Comparison of ENCODE assay signal across 8 cellular contexts in the genomic region with DNA sequence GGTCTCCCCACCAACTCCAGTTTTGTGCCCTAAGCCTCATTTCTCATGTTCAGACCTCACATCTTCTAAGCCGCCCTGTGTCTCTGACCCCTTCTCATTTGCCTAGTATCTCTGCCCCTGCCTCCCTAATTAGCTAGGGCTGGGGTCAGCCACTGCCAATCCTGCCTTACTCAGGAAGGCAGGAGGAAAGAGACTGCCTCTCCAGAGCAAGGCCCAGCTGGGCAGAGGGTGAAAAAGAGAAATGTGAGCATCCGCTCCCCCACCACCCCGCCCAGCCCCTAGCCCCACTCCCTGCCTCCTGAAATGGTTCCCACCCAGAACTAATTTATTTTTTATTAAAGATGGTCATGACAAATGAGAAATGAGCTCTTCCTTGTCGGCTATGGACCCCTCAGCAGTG. TPM values are rescaled to one million over a fixed set of nuclear protein-coding genes. Genes with fewer than 3 reads are reported as not detected.
A peak's percentile ranks its signal among the peaks of the same experiment; 100 is the strongest.
DNase-seq lines count a peak whose midpoint lies in the region; ATAC-seq, FAIRE-seq and TF ChIP-seq lines count a peak whose summit lies in the region.

No MANE protein-coding gene starts in this region.

- H3K36me3 ChIP-seq in KMS-11 (ENCODE audit: insufficient read depth), result no peaks in the 10 kb centered on the region
- peaks cover 2 to 3% of the 10 kb centered on the region in 2 donors for H3K36me3 ChIP-seq in kidney (ENCODE audit: control insufficient read depth in 1 of 2, insufficient read depth in 2 of 2, low read length in 2 of 2)
- peaks cover 5 to 8% of the 10 kb centered on the region in 2 donors for H3K36me3 ChIP-seq in stomach smooth muscle (ENCODE audit: control insufficient read depth in 2 of 2, insufficient read depth in 2 of 2, low read length in 2 of 2)

- H3K9me3 ChIP-seq in kidney (ENCODE audit: control insufficient read depth in 1 of 2, low read length in 2 of 2) (no peaks in the 10 kb centered on the region), stomach smooth muscle (ENCODE audit: control insufficient read depth in 2 of 2, low read length in 2 of 2) (no peaks in the 10 kb centered on the region)

- H3K27ac ChIP-seq in KMS-11 (peak overlapping the region; percentile 77), adipose tissue (ENCODE audit: low read depth, low read length) (peak overlapping the region; percentile 100), kidney (ENCODE audit: low read depth in 2 of 2, low read length in 2 of 2) (peak overlapping the region; percentile 100), stomach smooth muscle (ENCODE audit: low read length) (peak overlapping the region; percentile 100)

- FAIRE-seq in kidney (lab: Jason Lieb, UNC), result no peak

- no peaks in the 10 kb centered on the region for H4K20me1 ChIP-seq in KMS-11 (ENCODE audit: insufficient read depth)

- peaks cover 47% of the 10 kb centered on the region for H3K4me1 ChIP-seq in KMS-11 (ENCODE audit: low read depth, poor library complexity, severe bottlenecking)
- peaks cover 41 to 42% of the 10 kb centered on the region in 2 donors for H3K4me1 ChIP-seq in kidney (ENCODE audit: control insufficient read depth in 1 of 2, insufficient read depth in 1 of 2, low read depth in 1 of 2, low read length in 2 of 2)
- H3K4me1 ChIP-seq in stomach smooth muscle (ENCODE audit: control insufficient read depth, insufficient read depth, low read length), result peaks cover 72% of the 10 kb centered on the region

- intact Hi-C loops in kidney (cut with DNase I), result no loop called here

- peaks cover 18% of the 10 kb centered on the region for H3K79me2 ChIP-seq in KMS-11 (ENCODE audit: insufficient read depth, low read depth)

- WGBS in adipose tissue, 3 donors, result 54 to 63% (median 62%) methylated on average over 4 of the region's 4 CpGs

- H3K27me3 ChIP-seq in KMS-11 (ENCODE audit: insufficient read depth, low read depth), result no peaks in the 10 kb centered on the region
- H3K27me3 ChIP-seq in stomach smooth muscle (ENCODE audit: control insufficient read depth in 1 of 2, insufficient read depth in 2 of 2, low read length in 2 of 2), result no peaks in the 10 kb centered on the region

- H3K4me3 ChIP-seq in KMS-11 (IDR thresholded peaks at IDR 0.05; ENCODE audit: insufficient read depth, low read depth, low read length) (no peak overlapping the region), kidney (ENCODE audit: low read length in 2 of 2) (peak overlapping the region; percentile 74 to 85), stomach smooth muscle (ENCODE audit: low read length in 2 of 2) (peak overlapping the region; percentile 72 to 80)

- TF ChIP-seq CTCF in KMS-11 (conservative IDR thresholded peaks at IDR 0.05; ENCODE audit: low read depth, low read length), result no peak
- TF ChIP-seq CTCF in kidney (IDR thresholded peaks at IDR 0.05; ENCODE audit: borderline replicate concordance, extremely low read depth, insufficient read depth), result no peak

- peak; percentile 1 for DNase-seq in kidney
- no peak for DNase-seq in NAMALWA (ENCODE audit: low spot score)
- no peak for DNase-seq in ureter (ENCODE audit: low spot score)
- no peak for DNase-seq in RPMI8226

- ATAC-seq in HG02759 (IDR thresholded peaks at IDR 0.05; ENCODE audit: unreplicated experiment), result no peak

- H3K9ac ChIP-seq in KMS-11, result peak overlapping the region; percentile 58; the same call in 1 of the 2 replicates
- peak overlapping the region; percentile 75 to 99 for H3K9ac ChIP-seq in kidney (ENCODE audit: low read length in 2 of 2)
- H3K9ac ChIP-seq in stomach smooth muscle (ENCODE audit: low read length in 2 of 2), result peak overlapping the region; percentile 99 to 100

- H3K4me2 ChIP-seq in KMS-11, result peak overlapping the region; percentile 100

- peak overlapping the region; percentile 81 for H2AFZ ChIP-seq in KMS-11 (ENCODE audit: low read depth)

RNA-seq across cellular contexts. Expression of a gene that starts 11.4 kb away (rescaled TPM):
- 10 to 100 TPM; 12.1 to 66.1 (median 56.0) TPM for polyA plus RNA-seq in adipose tissue
- total RNA-seq in kidney, result 20.0 TPM
- 6.9 TPM for polyA plus RNA-seq in kidney (ENCODE audit: insufficient read depth, low read depth, low replicate concordance)
- total RNA-seq in ureter, result 48.2 TPM

RNA-seq across cellular contexts. Expression of a gene that starts 18.8 kb away (rescaled TPM):
- polyA plus RNA-seq in adipose tissue (100 to 1,000 TPM in 2 of 3 donors, 10 to 100 TPM in 1; 98.6 to 386 (median 314) TPM), kidney (ENCODE audit: insufficient read depth, low read depth, low replicate concordance) (79.5 TPM)
- total RNA-seq in kidney (253 TPM), ureter (159 TPM)

RNA-seq across cellular contexts. Expression of a gene that starts 45.0 kb away (rescaled TPM):
- polyA plus RNA-seq in adipose tissue (under 1 TPM in 2 of 3 donors, not detected in 1; 0.15 to 0.18 TPM), kidney (ENCODE audit: insufficient read depth, low read depth, low replicate concordance) (not detected)
- total RNA-seq in kidney (not detected), ureter (not detected)

RNA-seq across cellular contexts. Expression of a gene that starts 52.7 kb away (rescaled TPM):
- polyA plus RNA-seq in adipose tissue (10 to 100 TPM in 2 of 3 donors, 1 to 10 TPM in 1; 2.7 to 10.8 (median 10.1) TPM), kidney (ENCODE audit: insufficient read depth, low read depth, low replicate concordance) (36.4 TPM)
- total RNA-seq in kidney (9.2 TPM), ureter (10.8 TPM)
